Comparison of ENCODE assay signal across 2 cellular contexts in the genomic region with DNA sequence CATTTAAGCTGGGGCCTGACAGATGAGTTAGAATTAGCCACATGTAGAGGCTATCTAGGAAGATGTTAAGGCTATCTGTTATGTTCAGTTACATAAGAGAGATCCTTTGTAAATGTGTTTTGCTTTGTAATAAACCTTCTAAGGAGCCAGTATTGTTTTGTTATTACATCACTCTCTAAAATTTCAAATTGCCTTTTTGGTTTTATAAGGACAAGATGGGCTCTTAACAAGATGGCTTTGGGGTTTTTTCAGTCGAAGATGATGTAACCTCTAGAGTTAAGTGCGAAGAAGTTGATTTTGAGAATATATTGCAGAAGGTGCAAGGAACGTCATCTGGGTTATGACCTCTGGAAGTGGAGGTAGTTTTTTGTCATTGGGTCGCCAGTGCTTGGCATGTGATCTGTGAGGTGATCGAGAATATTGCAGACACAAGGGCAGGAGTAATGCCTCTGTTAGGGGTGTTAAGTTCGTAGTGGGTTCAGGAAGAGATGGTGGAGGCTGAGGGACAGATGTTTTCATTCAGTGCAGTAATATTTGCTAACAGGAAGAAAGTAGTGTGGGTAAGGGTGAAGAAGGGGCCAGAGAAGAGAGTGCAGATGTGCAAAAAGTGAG.
A peak's percentile ranks its signal among the peaks of the same experiment; 100 is the strongest.
TF ChIP-seq lines count a peak whose summit lies in the region.

No MANE protein-coding gene starts in this region.

TF ChIP-seq in GM23338, 12 proteins besides CTCF, POLR2A, EP300 and RAD21:
- TF ChIP-seq, protein P1, sequence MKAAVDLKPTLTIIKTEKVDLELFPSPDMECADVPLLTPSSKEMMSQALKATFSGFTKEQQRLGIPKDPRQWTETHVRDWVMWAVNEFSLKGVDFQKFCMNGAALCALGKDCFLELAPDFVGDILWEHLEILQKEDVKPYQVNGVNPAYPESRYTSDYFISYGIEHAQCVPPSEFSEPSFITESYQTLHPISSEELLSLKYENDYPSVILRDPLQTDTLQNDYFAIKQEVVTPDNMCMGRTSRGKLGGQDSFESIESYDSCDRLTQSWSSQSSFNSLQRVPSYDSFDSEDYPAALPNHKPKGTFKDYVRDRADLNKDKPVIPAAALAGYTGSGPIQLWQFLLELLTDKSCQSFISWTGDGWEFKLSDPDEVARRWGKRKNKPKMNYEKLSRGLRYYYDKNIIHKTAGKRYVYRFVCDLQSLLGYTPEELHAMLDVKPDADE (IDR thresholded peaks at IDR 0.05), result no peak

TF ChIP-seq in K562, 482 proteins besides CTCF, POLR2A, EP300 and RAD21:
- TF ChIP-seq HNRNPL (IDR thresholded peaks at IDR 0.05; ENCODE audit: low read depth, low read length) (no peak), RBM14 (IDR thresholded peaks at IDR 0.05; ENCODE audit: borderline replicate concordance, insufficient read depth, low read depth, low read length) (no peak), KLF13 (tag; IDR thresholded peaks at IDR 0.05; ENCODE audit: borderline replicate concordance, low read depth) (no peak), BCOR (IDR thresholded peaks at IDR 0.05) (no peak), LARP7 (IDR thresholded peaks at IDR 0.05) (0 out of 2 replicates have a peak, but pooled peaks have one; percentile 35), HDAC8 (tag; IDR thresholded peaks at IDR 0.05) (no peak), NFATC3 (IDR thresholded peaks at IDR 0.05) (no peak), JUN (IDR thresholded peaks at IDR 0.05; ENCODE audit: borderline replicate concordance, low read depth, low read length) (no peak), JUN (CRISPR knock-in tag; IDR thresholded peaks at IDR 0.05; ENCODE audit: borderline replicate concordance) (no peak), CEBPG (CRISPR knock-in tag; IDR thresholded peaks at IDR 0.05) (no peak), CEBPG (tag; conservative IDR thresholded peaks at IDR 0.05 in 1 of 2, IDR thresholded peaks at IDR 0.05 in 1 of 2) (peak; percentile 38 to 77), MECOM (CRISPR knock-in tag; IDR thresholded peaks at IDR 0.05) (no peak), TRIM28 (IDR thresholded peaks at IDR 0.05) (no peak), YY1 (IDR thresholded peaks at IDR 0.05; ENCODE audit: borderline replicate concordance in 1 of 3, control insufficient read depth in 1 of 3, extremely low read depth in 1 of 3, insufficient read depth in 3 of 3, insufficient read length in 1 of 3, insufficient replicate concordance in 2 of 3, low read depth in 1 of 3, low read length in 2 of 3) (no peak), JUND (IDR thresholded peaks at IDR 0.05; ENCODE audit: borderline replicate concordance, low read depth, low read length) (no peak), JUND (tag; IDR thresholded peaks at IDR 0.05; ENCODE audit: borderline replicate concordance, low read depth, low read length) (no peak), ZNF24 (IDR thresholded peaks at IDR 0.05) (no peak), ZC3H11A (IDR thresholded peaks at IDR 0.05; ENCODE audit: low read depth, low read length) (no peak), MCM5 (IDR thresholded peaks at IDR 0.05; ENCODE audit: low read depth) (no peak), CHCHD3 (CRISPR knock-in tag; IDR thresholded peaks at IDR 0.05) (no peak), HLTF (IDR thresholded peaks at IDR 0.05) (no peak), DMBX1 (CRISPR knock-in tag; IDR thresholded peaks at IDR 0.05; ENCODE audit: borderline replicate concordance) (no peak), PHB2 (IDR thresholded peaks at IDR 0.05; ENCODE audit: low read depth) (0 out of 2 replicates have a peak, but pooled peaks have one; percentile 15), BDP1 (IDR thresholded peaks at IDR 0.05; ENCODE audit: insufficient read depth, insufficient read length) (no peak), SMAD2 (IDR thresholded peaks at IDR 0.05; ENCODE audit: low read depth, low read length) (no peak), RNF2 (IDR thresholded peaks at IDR 0.05) (no peak), DNMT1 (IDR thresholded peaks at IDR 0.05) (no peak)
- TF ChIP-seq, protein P2, sequence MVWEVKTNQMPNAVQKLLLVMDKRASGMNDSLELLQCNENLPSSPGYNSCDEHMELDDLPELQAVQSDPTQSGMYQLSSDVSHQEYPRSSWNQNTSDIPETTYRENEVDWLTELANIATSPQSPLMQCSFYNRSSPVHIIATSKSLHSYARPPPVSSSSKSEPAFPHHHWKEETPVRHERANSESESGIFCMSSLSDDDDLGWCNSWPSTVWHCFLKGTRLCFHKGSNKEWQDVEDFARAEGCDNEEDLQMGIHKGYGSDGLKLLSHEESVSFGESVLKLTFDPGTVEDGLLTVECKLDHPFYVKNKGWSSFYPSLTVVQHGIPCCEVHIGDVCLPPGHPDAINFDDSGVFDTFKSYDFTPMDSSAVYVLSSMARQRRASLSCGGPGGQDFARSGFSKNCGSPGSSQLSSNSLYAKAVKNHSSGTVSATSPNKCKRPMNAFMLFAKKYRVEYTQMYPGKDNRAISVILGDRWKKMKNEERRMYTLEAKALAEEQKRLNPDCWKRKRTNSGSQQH (CRISPR knock-in tag; IDR thresholded peaks at IDR 0.05), result no peak
- TF ChIP-seq, protein P3, sequence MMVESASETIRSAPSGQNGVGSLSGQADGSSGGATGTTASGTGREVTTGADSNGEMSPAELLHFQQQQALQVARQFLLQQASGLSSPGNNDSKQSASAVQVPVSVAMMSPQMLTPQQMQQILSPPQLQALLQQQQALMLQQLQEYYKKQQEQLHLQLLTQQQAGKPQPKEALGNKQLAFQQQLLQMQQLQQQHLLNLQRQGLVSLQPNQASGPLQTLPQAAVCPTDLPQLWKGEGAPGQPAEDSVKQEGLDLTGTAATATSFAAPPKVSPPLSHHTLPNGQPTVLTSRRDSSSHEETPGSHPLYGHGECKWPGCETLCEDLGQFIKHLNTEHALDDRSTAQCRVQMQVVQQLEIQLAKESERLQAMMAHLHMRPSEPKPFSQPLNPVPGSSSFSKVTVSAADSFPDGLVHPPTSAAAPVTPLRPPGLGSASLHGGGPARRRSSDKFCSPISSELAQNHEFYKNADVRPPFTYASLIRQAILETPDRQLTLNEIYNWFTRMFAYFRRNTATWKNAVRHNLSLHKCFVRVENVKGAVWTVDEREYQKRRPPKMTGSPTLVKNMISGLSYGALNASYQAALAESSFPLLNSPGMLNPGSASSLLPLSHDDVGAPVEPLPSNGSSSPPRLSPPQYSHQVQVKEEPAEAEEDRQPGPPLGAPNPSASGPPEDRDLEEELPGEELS (CRISPR knock-in tag; IDR thresholded peaks at IDR 0.05; ENCODE audit: borderline replicate concordance), result no peak
- TF ChIP-seq, protein P4, sequence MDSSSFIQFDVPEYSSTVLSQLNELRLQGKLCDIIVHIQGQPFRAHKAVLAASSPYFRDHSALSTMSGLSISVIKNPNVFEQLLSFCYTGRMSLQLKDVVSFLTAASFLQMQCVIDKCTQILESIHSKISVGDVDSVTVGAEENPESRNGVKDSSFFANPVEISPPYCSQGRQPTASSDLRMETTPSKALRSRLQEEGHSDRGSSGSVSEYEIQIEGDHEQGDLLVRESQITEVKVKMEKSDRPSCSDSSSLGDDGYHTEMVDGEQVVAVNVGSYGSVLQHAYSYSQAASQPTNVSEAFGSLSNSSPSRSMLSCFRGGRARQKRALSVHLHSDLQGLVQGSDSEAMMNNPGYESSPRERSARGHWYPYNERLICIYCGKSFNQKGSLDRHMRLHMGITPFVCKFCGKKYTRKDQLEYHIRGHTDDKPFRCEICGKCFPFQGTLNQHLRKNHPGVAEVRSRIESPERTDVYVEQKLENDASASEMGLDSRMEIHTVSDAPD (CRISPR knock-in tag; IDR thresholded peaks at IDR 0.05), result no peak
- TF ChIP-seq, protein P5, sequence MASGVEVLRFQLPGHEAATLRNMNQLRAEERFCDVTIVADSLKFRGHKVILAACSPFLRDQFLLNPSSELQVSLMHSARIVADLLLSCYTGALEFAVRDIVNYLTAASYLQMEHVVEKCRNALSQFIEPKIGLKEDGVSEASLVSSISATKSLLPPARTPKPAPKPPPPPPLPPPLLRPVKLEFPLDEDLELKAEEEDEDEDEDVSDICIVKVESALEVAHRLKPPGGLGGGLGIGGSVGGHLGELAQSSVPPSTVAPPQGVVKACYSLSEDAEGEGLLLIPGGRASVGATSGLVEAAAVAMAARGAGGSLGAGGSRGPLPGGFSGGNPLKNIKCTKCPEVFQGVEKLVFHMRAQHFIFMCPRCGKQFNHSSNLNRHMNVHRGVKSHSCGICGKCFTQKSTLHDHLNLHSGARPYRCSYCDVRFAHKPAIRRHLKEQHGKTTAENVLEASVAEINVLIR (CRISPR knock-in tag; IDR thresholded peaks at IDR 0.05), result no peak
- TF ChIP-seq, protein P6, sequence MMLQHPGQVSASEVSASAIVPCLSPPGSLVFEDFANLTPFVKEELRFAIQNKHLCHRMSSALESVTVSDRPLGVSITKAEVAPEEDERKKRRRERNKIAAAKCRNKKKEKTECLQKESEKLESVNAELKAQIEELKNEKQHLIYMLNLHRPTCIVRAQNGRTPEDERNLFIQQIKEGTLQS (IDR thresholded peaks at IDR 0.05), result peak; percentile 80
- TF ChIP-seq, protein P6 (CRISPR knock-in tag; conservative IDR thresholded peaks at IDR 0.05), result no peak
- TF ChIP-seq, protein P7, sequence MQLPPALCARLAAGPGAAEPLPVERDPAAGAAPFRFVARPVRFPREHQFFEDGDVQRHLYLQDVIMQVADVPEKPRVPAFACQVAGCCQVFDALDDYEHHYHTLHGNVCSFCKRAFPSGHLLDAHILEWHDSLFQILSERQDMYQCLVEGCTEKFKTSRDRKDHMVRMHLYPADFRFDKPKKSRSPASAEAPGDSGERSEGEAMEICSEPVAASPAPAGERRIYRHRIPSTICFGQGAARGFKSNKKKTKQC (CRISPR knock-in tag; IDR thresholded peaks at IDR 0.05), result no peak
- TF ChIP-seq, protein P8, sequence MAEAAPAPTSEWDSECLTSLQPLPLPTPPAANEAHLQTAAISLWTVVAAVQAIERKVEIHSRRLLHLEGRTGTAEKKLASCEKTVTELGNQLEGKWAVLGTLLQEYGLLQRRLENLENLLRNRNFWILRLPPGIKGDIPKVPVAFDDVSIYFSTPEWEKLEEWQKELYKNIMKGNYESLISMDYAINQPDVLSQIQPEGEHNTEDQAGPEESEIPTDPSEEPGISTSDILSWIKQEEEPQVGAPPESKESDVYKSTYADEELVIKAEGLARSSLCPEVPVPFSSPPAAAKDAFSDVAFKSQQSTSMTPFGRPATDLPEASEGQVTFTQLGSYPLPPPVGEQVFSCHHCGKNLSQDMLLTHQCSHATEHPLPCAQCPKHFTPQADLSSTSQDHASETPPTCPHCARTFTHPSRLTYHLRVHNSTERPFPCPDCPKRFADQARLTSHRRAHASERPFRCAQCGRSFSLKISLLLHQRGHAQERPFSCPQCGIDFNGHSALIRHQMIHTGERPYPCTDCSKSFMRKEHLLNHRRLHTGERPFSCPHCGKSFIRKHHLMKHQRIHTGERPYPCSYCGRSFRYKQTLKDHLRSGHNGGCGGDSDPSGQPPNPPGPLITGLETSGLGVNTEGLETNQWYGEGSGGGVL (CRISPR knock-in tag; IDR thresholded peaks at IDR 0.05), result no peak
